Comparison of ENCODE assay signal across 10 cellular contexts in genomic region chr12:130070017-130070653, GRCh38.
A peak's percentile ranks its signal among the peaks of the same experiment; 100 is the strongest.
DNase-seq lines count a peak whose midpoint lies in the region; ATAC-seq and TF ChIP-seq lines count a peak whose summit lies in the region.
"Had no signal": no experiment of that assay in that cellular context is flagged by ENCODE, and none has a peak within 500 bp of the region (broad histone marks: within the 10 kb centered on the region; RNA-seq: fewer than 3 reads in every experiment).

No MANE protein-coding gene starts in this region.

- peak overlapping the region; percentile 22 for H3K27ac ChIP-seq in vagina

- intact Hi-C loops in Right ventricle myocardium inferior (cut with DNase I) = no loop called here
- intact Hi-C loops in cardiac septum (cut with DNase I) = no loop called here
- intact Hi-C loops in vagina (cut with DNase I) = no loop called here

- H3K4me3 ChIP-seq in vagina = peak overlapping the region in 1 of 2 donors; percentile 15

- no peak for TF ChIP-seq CTCF in vagina (IDR thresholded peaks at IDR 0.05)

- peaks cover 7% of the 10 kb centered on the region for H3K4me1 ChIP-seq in vagina

- H3K36me3 ChIP-seq in vagina = no peaks in the 10 kb centered on the region

- no peak for TF ChIP-seq POLR2A in vagina (IDR thresholded peaks at IDR 0.05)

- no peak for DNase-seq in Right ventricle myocardium inferior (ENCODE audit: missing footprints)
- DNase-seq in cardiac septum (ENCODE audit: low spot score) = no peak
- peak; percentile 90 for DNase-seq in foreskin melanocyte
- DNase-seq in mucosa of gallbladder (ENCODE audit: low spot score) = peak; percentile 60
- no peak for DNase-seq in vagina (ENCODE audit: extremely low spot score in 2 of 2)
- no peak for DNase-seq in dedifferentiated amniotic fluid mesenchymal stem cell (ENCODE audit: extremely low spot score)
- no peak for DNase-seq in activated CD4-positive, alpha-beta T cell treated with anti-CD3 and anti-CD28 coated beads for 1 hour
- DNase-seq: activated CD4-positive, CD25-positive, alpha-beta regulatory T cell treated with anti-CD3 and anti-CD28 coated beads, Interleukin-2, amount 50 U/mL, for 72 hours; NCI-H526 had no signal

- ATAC-seq in Right ventricle myocardium inferior = peak; percentile 63
- no peak for ATAC-seq in HG02759 (IDR thresholded peaks at IDR 0.05; ENCODE audit: unreplicated experiment)

- no peaks in the 10 kb centered on the region for H3K27me3 ChIP-seq in vagina

- no peaks in the 10 kb centered on the region for H3K9me3 ChIP-seq in vagina

Comparison
In these comparisons a context has a peak if more than half of its experiments do, and no peak if none do; other contexts are left out.
1. DNase-seq: peak in foreskin melanocyte (single experiment) and mucosa of gallbladder (single experiment); none in Right ventricle myocardium inferior (single experiment), cardiac septum (single experiment), vagina (0 of 2), dedifferentiated amniotic fluid mesenchymal stem cell (single experiment) and activated CD4-positive, alpha-beta T cell treated with anti-CD3 and anti-CD28 coated beads for 1 hour (single experiment).